In the genomic region with DNA sequence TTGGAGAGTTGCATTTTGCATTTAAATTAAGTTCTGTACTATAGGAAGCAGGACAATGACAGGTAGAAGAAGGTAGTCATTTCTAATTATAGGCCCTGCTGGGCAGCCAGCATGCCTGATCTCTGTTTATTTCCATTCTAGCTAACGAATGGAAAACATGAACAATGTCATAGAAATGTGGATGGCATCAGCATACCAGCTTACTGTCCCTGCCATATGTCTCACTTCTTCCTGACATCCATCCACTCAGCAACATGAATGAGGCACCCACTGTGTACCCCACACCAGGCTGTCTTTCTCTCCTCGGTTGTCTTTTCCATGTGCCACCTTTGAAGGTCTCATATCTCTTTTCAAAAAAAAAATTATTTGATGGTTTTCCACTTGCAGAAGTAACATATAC, we compare ENCODE assay signal across 1 cellular context.
TF ChIP-seq lines count a peak whose summit lies in the region.

No MANE protein-coding gene starts in this region.

TF ChIP-seq in HepG2, 621 proteins besides CTCF, POLR2A, EP300 and RAD21:
- TF ChIP-seq KMT2A (CRISPR knock-in tag; IDR thresholded peaks at IDR 0.05), result no peak
- no peak for TF ChIP-seq ZNF572 (CRISPR knock-in tag; IDR thresholded peaks at IDR 0.05)
- TF ChIP-seq, protein P1, sequence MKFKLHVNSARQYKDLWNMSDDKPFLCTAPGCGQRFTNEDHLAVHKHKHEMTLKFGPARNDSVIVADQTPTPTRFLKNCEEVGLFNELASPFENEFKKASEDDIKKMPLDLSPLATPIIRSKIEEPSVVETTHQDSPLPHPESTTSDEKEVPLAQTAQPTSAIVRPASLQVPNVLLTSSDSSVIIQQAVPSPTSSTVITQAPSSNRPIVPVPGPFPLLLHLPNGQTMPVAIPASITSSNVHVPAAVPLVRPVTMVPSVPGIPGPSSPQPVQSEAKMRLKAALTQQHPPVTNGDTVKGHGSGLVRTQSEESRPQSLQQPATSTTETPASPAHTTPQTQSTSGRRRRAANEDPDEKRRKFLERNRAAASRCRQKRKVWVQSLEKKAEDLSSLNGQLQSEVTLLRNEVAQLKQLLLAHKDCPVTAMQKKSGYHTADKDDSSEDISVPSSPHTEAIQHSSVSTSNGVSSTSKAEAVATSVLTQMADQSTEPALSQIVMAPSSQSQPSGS (CRISPR knock-in tag; IDR thresholded peaks at IDR 0.05), result no peak
- TF ChIP-seq POLR2AphosphoS5 (IDR thresholded peaks at IDR 0.05; ENCODE audit: low read depth, low read length), result no peak
- TF ChIP-seq RERE (CRISPR knock-in tag; IDR thresholded peaks at IDR 0.05; ENCODE audit: low read depth), result no peak
- no peak for TF ChIP-seq ZNF512B (CRISPR knock-in tag; IDR thresholded peaks at IDR 0.05; ENCODE audit: borderline replicate concordance)
- TF ChIP-seq TRIM24 (CRISPR knock-in tag; IDR thresholded peaks at IDR 0.05), result no peak
- no peak for TF ChIP-seq ZNF710 (CRISPR knock-in tag; IDR thresholded peaks at IDR 0.05; ENCODE audit: borderline replicate concordance)
- TF ChIP-seq, protein P2, sequence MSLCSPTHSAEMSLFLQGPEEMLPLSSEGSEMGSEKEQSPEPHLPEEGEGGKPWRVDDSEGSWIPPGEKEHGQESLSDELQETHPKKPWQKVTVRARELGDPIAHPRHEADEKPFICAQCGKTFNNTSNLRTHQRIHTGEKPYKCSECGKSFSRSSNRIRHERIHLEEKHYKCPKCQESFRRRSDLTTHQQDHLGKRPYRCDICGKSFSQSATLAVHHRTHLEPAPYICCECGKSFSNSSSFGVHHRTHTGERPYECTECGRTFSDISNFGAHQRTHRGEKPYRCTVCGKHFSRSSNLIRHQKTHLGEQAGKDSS (CRISPR knock-in tag; IDR thresholded peaks at IDR 0.05; ENCODE audit: borderline replicate concordance, low read depth), result no peak
- TF ChIP-seq ZNF292 (CRISPR knock-in tag; IDR thresholded peaks at IDR 0.05; ENCODE audit: borderline replicate concordance, low read depth), result no peak
- TF ChIP-seq ZNF720 (CRISPR knock-in tag; IDR thresholded peaks at IDR 0.05), result no peak
- no peak for TF ChIP-seq ZFYVE20 (CRISPR knock-in tag; IDR thresholded peaks at IDR 0.05; ENCODE audit: borderline replicate concordance, low read depth)
- no peak for TF ChIP-seq SNAI1 (CRISPR knock-in tag; IDR thresholded peaks at IDR 0.05; ENCODE audit: borderline replicate concordance)
- no peak for TF ChIP-seq ZNF430 (CRISPR knock-in tag; IDR thresholded peaks at IDR 0.05)
- TF ChIP-seq TBX3 (IDR thresholded peaks at IDR 0.05; ENCODE audit: borderline replicate concordance), result no peak
- no peak for TF ChIP-seq ZC3H13 (CRISPR knock-in tag; IDR thresholded peaks at IDR 0.05)
- no peak for TF ChIP-seq NR2C2 (CRISPR knock-in tag; IDR thresholded peaks at IDR 0.05; ENCODE audit: borderline replicate concordance)
- no peak for TF ChIP-seq REST (IDR thresholded peaks at IDR 0.05; ENCODE audit: borderline replicate concordance in 1 of 2, low read depth in 1 of 2, low read length in 2 of 2)
